8 cellular contexts compared by ENCODE assay signal in the genomic region with DNA sequence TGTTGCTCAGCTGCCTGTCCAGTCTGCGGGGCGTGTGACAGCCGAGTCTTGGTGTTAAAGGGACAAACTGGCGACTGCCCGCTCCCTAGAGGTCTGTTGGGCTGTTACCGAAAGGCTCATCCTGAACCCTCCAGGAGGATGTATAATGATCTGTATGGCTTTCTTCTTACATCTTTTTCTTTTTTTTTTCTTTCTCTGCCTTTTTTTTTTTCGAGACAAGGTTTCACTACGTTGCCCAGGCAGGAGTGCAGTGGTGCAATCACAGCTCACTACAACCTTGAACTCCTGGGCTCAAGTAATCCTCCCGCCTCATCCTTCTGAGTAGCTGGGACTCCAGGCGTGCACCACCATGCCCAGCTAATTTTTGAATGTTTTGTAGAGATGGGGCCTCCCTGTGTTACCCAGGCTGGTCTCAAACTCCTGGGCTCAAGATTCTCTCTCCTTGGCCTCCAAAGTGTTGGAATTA. TPM values are rescaled to one million over a fixed set of nuclear protein-coding genes. Genes with fewer than 3 reads are reported as not detected.
DNase-seq lines count a peak whose midpoint lies in the region; ATAC-seq and TF ChIP-seq lines count a peak whose summit lies in the region.

No MANE protein-coding gene starts in this region.

- peak; percentile 19 for DNase-seq in DMS79 treated with DMSO at 0.1 percent for 48 hours (lab: John Stamatoyannopoulos, UW)
- DNase-seq in DMS79 (lab: John Stamatoyannopoulos, UW): no peak
- no peak for DNase-seq in activated naive CD8-positive, alpha-beta T cell treated with anti-CD3 and anti-CD28 coated beads, Interleukin-2, amount 50 U/mL, for 24 hours
- peak; percentile 15 for DNase-seq in kidney glomerular epithelial cell (lab: John Stamatoyannopoulos, UW)
- DNase-seq in erythroblast (lab: John Stamatoyannopoulos, UW): no peak
- DNase-seq in AG08396 (ENCODE audit: low spot score): no peak

- no peaks in the 10 kb centered on the region for H3K9me3 ChIP-seq in thymus (ENCODE audit: control insufficient read depth)

- no peaks in the 10 kb centered on the region for H3K27me3 ChIP-seq in thymus (ENCODE audit: control insufficient read depth, insufficient read depth)

- peaks cover 43% of the 10 kb centered on the region for H3K36me3 ChIP-seq in thymus (ENCODE audit: control insufficient read depth, insufficient read depth)

- H3K27ac ChIP-seq in thymus (ENCODE audit: low read depth): peak overlapping the region; percentile 99

- no peaks in the 10 kb centered on the region for H3K27me3 Mint-ChIP-seq in activated naive CD8-positive, alpha-beta T cell treated with anti-CD3 and anti-CD28 coated beads, Interleukin-2, amount 50 U/mL, for 24 hours

- peak; percentile 16 for ATAC-seq in HG03457 (IDR thresholded peaks at IDR 0.05; ENCODE audit: unreplicated experiment)
- no peak for ATAC-seq in activated naive CD8-positive, alpha-beta T cell treated with anti-CD3 and anti-CD28 coated beads, Interleukin-2, amount 50 U/mL, for 24 hours

- H3K4me1 ChIP-seq in thymus (ENCODE audit: control insufficient read depth, insufficient read depth, low read length): peaks cover 7% of the 10 kb centered on the region

- no peak for TF ChIP-seq POLR2A in erythroblast (IDR thresholded peaks at IDR 0.05; ENCODE audit: low read length)

- peaks cover 14% of the 10 kb centered on the region for H3K4me1 Mint-ChIP-seq in activated naive CD8-positive, alpha-beta T cell treated with anti-CD3 and anti-CD28 coated beads, Interleukin-2, amount 50 U/mL, for 24 hours

- peak overlapping the region; percentile 91 for H3K27ac Mint-ChIP-seq in activated naive CD8-positive, alpha-beta T cell treated with anti-CD3 and anti-CD28 coated beads, Interleukin-2, amount 50 U/mL, for 24 hours

- H3K4me3 ChIP-seq in thymus (ENCODE audit: low read length): peak overlapping the region; percentile 95

- H3K36me3 Mint-ChIP-seq in activated naive CD8-positive, alpha-beta T cell treated with anti-CD3 and anti-CD28 coated beads, Interleukin-2, amount 50 U/mL, for 24 hours (ENCODE audit: low read depth): peaks cover 36% of the 10 kb centered on the region

- 16% methylated on average over 10 of the region's 10 CpGs for WGBS in thymus

- no peaks in the 10 kb centered on the region for H3K9me3 Mint-ChIP-seq in activated naive CD8-positive, alpha-beta T cell treated with anti-CD3 and anti-CD28 coated beads, Interleukin-2, amount 50 U/mL, for 24 hours

- peak overlapping the region; percentile 93 for H3K4me3 Mint-ChIP-seq in activated naive CD8-positive, alpha-beta T cell treated with anti-CD3 and anti-CD28 coated beads, Interleukin-2, amount 50 U/mL, for 24 hours

RNA-seq across cellular contexts. Expression of a gene that starts 0.9 kb away (rescaled TPM):
- polyA plus RNA-seq in thymus: 28.7 TPM

RNA-seq across cellular contexts. Expression of a gene that starts 13.4 kb away (rescaled TPM):
- polyA plus RNA-seq in thymus: 38.2 TPM

RNA-seq across cellular contexts. Expression of a gene that starts 24.7 kb away (rescaled TPM):
- 3.3 TPM for polyA plus RNA-seq in thymus

RNA-seq across cellular contexts. Expression of a gene that starts 39.4 kb away (rescaled TPM):
- 0.46 TPM for polyA plus RNA-seq in thymus

RNA-seq across cellular contexts. Expression of a gene that starts 46.4 kb away (rescaled TPM):
- 40.3 TPM for polyA plus RNA-seq in thymus

Comparison
In these comparisons a context has a peak if more than half of its experiments do, and no peak if none do; other contexts are left out.
1. DNase-seq: peak in DMS79 treated with DMSO at 0.1 percent for 48 hours (single experiment) and kidney glomerular epithelial cell (single experiment); none in DMS79 (single experiment), activated naive CD8-positive, alpha-beta T cell treated with anti-CD3 and anti-CD28 coated beads, Interleukin-2, amount 50 U/mL, for 24 hours (single experiment), erythroblast (0 of 2) and AG08396 (single experiment).